ENCODE assay signal across 8 cellular contexts in genomic region chr13:45119990-45120864, GRCh38. TPM values are rescaled to one million over a fixed set of nuclear protein-coding genes. Genes with fewer than 3 reads are reported as not detected.
DNase-seq lines count a peak whose midpoint lies in the region; ATAC-seq and TF ChIP-seq lines count a peak whose summit lies in the region.

TSS of gene GTF2F2 (plus strand) at chr13:45120510. CDS start at chr13:45120656, 146 bp downstream.

- H3K36me3 ChIP-seq in KMS-11 (ENCODE audit: insufficient read depth): no peaks in the 10 kb centered on the region
- peaks cover 0 to 9% (median 0%) of the 10 kb centered on the region in 3 experiments for H3K36me3 ChIP-seq in naive thymus-derived CD4-positive, alpha-beta T cell (ENCODE audit: control insufficient read depth in 2 of 3, insufficient read depth in 3 of 3, low read length in 3 of 3)

- H3K27me3 Mint-ChIP-seq in activated T-cell treated with anti-CD3 and anti-CD28 coated beads, Interleukin-2, amount 50 U/mL, for 72 hours (ENCODE audit: low read depth): no peaks in the 10 kb centered on the region
- no peaks in the 10 kb centered on the region for H3K27me3 Mint-ChIP-seq in naive thymus-derived CD4-positive, alpha-beta T cell
- H3K27me3 Mint-ChIP-seq in stimulated activated memory B cell treated with anti-CD40 and anti-IgM and Interleukin-4, amounts not matched to agents 10 μg/mL and 1 μg/mL and 100 μg/mL, for 72 hours: no peaks in the 10 kb centered on the region

- POLR2A ChIA-PET in naive thymus-derived CD4-positive, alpha-beta T cell (lab: Charles Lee): interaction anchor here (0.6 to 1.9 kb wide), 3 partner anchors 40 to 263 kb away, joined by 3 to 8 read pairs (median 5); partner anchors contain the start of gene TPT1

- no peak within 1 kb of the TSS for H3K27ac Mint-ChIP-seq in activated T-cell treated with anti-CD3 and anti-CD28 coated beads, Interleukin-2, amount 50 U/mL, for 72 hours
- no peak within 1 kb of the TSS for H3K27ac Mint-ChIP-seq in naive thymus-derived CD4-positive, alpha-beta T cell
- no peak within 1 kb of the TSS for H3K27ac Mint-ChIP-seq in stimulated activated memory B cell treated with anti-CD40 and anti-IgM and Interleukin-4, amounts not matched to agents 10 μg/mL and 1 μg/mL and 100 μg/mL, for 72 hours

- CTCF ChIA-PET in naive thymus-derived CD4-positive, alpha-beta T cell (lab: Charles Lee): interaction anchor here (0.6 kb wide), 1 partner anchor 1213 kb away, joined by 3 read pairs; no protein-coding TSS in a partner anchor

- H3K9ac ChIP-seq in KMS-11: peak within 1 kb of the TSS; percentile 80

- peak within 1 kb of the TSS; percentile 79 for H3K4me2 ChIP-seq in KMS-11

- no peaks in the 10 kb centered on the region for H3K9me3 Mint-ChIP-seq in activated T-cell treated with anti-CD3 and anti-CD28 coated beads, Interleukin-2, amount 50 U/mL, for 72 hours
- H3K9me3 Mint-ChIP-seq in naive thymus-derived CD4-positive, alpha-beta T cell: peaks cover 0 to 2% (median 0%) of the 10 kb centered on the region in 11 donors
- H3K9me3 Mint-ChIP-seq in stimulated activated memory B cell treated with anti-CD40 and anti-IgM and Interleukin-4, amounts not matched to agents 10 μg/mL and 1 μg/mL and 100 μg/mL, for 72 hours: no peaks in the 10 kb centered on the region

- no peak for TF ChIP-seq CTCF in KMS-11 (conservative IDR thresholded peaks at IDR 0.05; ENCODE audit: low read depth, low read length)
- no peak for TF ChIP-seq CTCF in fibroblast of mammary gland (conservative IDR thresholded peaks at IDR 0.05; ENCODE audit: control insufficient read depth, insufficient read depth, low read depth, low read length)

- no peaks in the 10 kb centered on the region for H3K36me3 Mint-ChIP-seq in activated T-cell treated with anti-CD3 and anti-CD28 coated beads, Interleukin-2, amount 50 U/mL, for 72 hours (ENCODE audit: insufficient read depth in 2 of 2)
- H3K36me3 Mint-ChIP-seq in naive thymus-derived CD4-positive, alpha-beta T cell: peaks cover 0 to 6% (median 0%) of the 10 kb centered on the region in 5 donors
- H3K36me3 Mint-ChIP-seq in stimulated activated memory B cell treated with anti-CD40 and anti-IgM and Interleukin-4, amounts not matched to agents 10 μg/mL and 1 μg/mL and 100 μg/mL, for 72 hours: no peaks in the 10 kb centered on the region

- peak within 1 kb of the TSS; percentile 65 for H2AFZ ChIP-seq in KMS-11 (ENCODE audit: low read depth)

- H3K79me2 ChIP-seq in KMS-11 (ENCODE audit: insufficient read depth, low read depth): peaks cover 48% of the 10 kb centered on the region

- peak; percentile 80 for ATAC-seq in GM21786 (IDR thresholded peaks at IDR 0.05; ENCODE audit: unreplicated experiment)
- peak; percentile 77 to 83 for ATAC-seq in activated T-cell treated with anti-CD3 and anti-CD28 coated beads, Interleukin-2, amount 50 U/mL, for 72 hours (replicated peaks in 1 of 2)
- peak; percentile 80 for ATAC-seq in naive thymus-derived CD4-positive, alpha-beta T cell
- peak; percentile 85 for ATAC-seq in stimulated activated memory B cell treated with anti-CD40 and anti-IgM and Interleukin-4, amounts not matched to agents 10 μg/mL and 1 μg/mL and 100 μg/mL, for 72 hours

- peaks cover 17% of the 10 kb centered on the region for H3K4me1 ChIP-seq in KMS-11 (ENCODE audit: low read depth, poor library complexity, severe bottlenecking)
- H3K4me1 ChIP-seq in naive thymus-derived CD4-positive, alpha-beta T cell (ENCODE audit: control insufficient read depth in 2 of 2, insufficient read depth in 2 of 2, low read length in 2 of 2): peaks cover 16 to 21% of the 10 kb centered on the region in 2 donors

- no peaks in the 10 kb centered on the region for H3K27me3 ChIP-seq in KMS-11 (ENCODE audit: insufficient read depth, low read depth)
- no peaks in the 10 kb centered on the region for H3K27me3 ChIP-seq in naive thymus-derived CD4-positive, alpha-beta T cell (ENCODE audit: control insufficient read depth in 2 of 2, insufficient read depth in 2 of 2, low read length in 2 of 2)

- H3K4me3 ChIP-seq in KMS-11 (IDR thresholded peaks at IDR 0.05; ENCODE audit: insufficient read depth, low read depth, low read length): no peak within 1 kb of the TSS
- H3K4me3 ChIP-seq in fibroblast of mammary gland (ENCODE audit: control insufficient read depth, low read depth, low read length): peak within 1 kb of the TSS; percentile 97
- peak within 1 kb of the TSS; percentile 80 for H3K4me3 ChIP-seq in naive thymus-derived CD4-positive, alpha-beta T cell (ENCODE audit: low read length)

- H3K4me3 Mint-ChIP-seq in activated T-cell treated with anti-CD3 and anti-CD28 coated beads, Interleukin-2, amount 50 U/mL, for 72 hours: no peak within 1 kb of the TSS
- no peak within 1 kb of the TSS for H3K4me3 Mint-ChIP-seq in naive thymus-derived CD4-positive, alpha-beta T cell
- H3K4me3 Mint-ChIP-seq in stimulated activated memory B cell treated with anti-CD40 and anti-IgM and Interleukin-4, amounts not matched to agents 10 μg/mL and 1 μg/mL and 100 μg/mL, for 72 hours: no peak within 1 kb of the TSS

- DNase-seq in DMS79 (lab: John Stamatoyannopoulos, UW) (peak; percentile 37), RKO (ENCODE audit: low spot score) (peak; percentile 91), fibroblast of mammary gland (ENCODE audit: low read depth) (peak; percentile 87)
- peak; percentile 86 to 87 for DNase-seq in activated T-cell treated with anti-CD3 and anti-CD28 coated beads, Interleukin-2, amount 50 U/mL, for 72 hours
- DNase-seq in naive thymus-derived CD4-positive, alpha-beta T cell: peak; percentile 81 to 89 (median 86)

- H3K4me1 Mint-ChIP-seq in activated T-cell treated with anti-CD3 and anti-CD28 coated beads, Interleukin-2, amount 50 U/mL, for 72 hours (ENCODE audit: low read depth): peaks cover 10% of the 10 kb centered on the region
- peaks cover 6 to 17% (median 13%) of the 10 kb centered on the region in 7 donors for H3K4me1 Mint-ChIP-seq in naive thymus-derived CD4-positive, alpha-beta T cell
- peaks cover 7% of the 10 kb centered on the region for H3K4me1 Mint-ChIP-seq in stimulated activated memory B cell treated with anti-CD40 and anti-IgM and Interleukin-4, amounts not matched to agents 10 μg/mL and 1 μg/mL and 100 μg/mL, for 72 hours

- H3K9me3 ChIP-seq in naive thymus-derived CD4-positive, alpha-beta T cell (ENCODE audit: control insufficient read depth in 2 of 3, low read length in 3 of 3): no peaks in the 10 kb centered on the region

- H4K20me1 ChIP-seq in KMS-11 (ENCODE audit: insufficient read depth): no peaks in the 10 kb centered on the region

- peak within 1 kb of the TSS; percentile 83 for H3K27ac ChIP-seq in KMS-11
- peak within 1 kb of the TSS; percentile 91 for H3K27ac ChIP-seq in naive thymus-derived CD4-positive, alpha-beta T cell (ENCODE audit: low read depth, low read length)

- intact Hi-C loops in naive thymus-derived CD4-positive, alpha-beta T cell (cut with micrococcal nuclease): loop anchor here (1.0 to 10.0 kb wide), 13 partner anchors 73 to 978 kb away; partner anchors contain the start of genes GPALPP1 (in 2 of the 2), NUFIP1 (in 2 of the 2), TPT1 (in 2 of the 2) and ZC3H13 (in 2 of the 2)

RNA-seq across cellular contexts. Expression of gene GTF2F2, which starts in this region (rescaled TPM):
- 10 to 100 TPM; 13.8 to 16.7 TPM for total RNA-seq in activated T-cell treated with anti-CD3 and anti-CD28 coated beads, Interleukin-2, amount 50 U/mL, for 72 hours
- total RNA-seq in naive thymus-derived CD4-positive, alpha-beta T cell: 10 to 100 TPM; 13.7 to 20.4 (median 15.2) TPM
- polyA plus RNA-seq in naive thymus-derived CD4-positive, alpha-beta T cell: 1 to 10 TPM; 6.7 to 8.1 TPM

Comparison
In these comparisons a context has a peak if more than half of its experiments do, and no peak if none do; other contexts are left out.
1. DNase-seq: peak in every context shown above with its lines; median percentile 91 in RKO; 87 in fibroblast of mammary gland; 86 in activated T-cell treated with anti-CD3 and anti-CD28 coated beads, Interleukin-2, amount 50 U/mL, for 72 hours; 86 in naive thymus-derived CD4-positive, alpha-beta T cell; 37 in DMS79.